In the genomic region with DNA sequence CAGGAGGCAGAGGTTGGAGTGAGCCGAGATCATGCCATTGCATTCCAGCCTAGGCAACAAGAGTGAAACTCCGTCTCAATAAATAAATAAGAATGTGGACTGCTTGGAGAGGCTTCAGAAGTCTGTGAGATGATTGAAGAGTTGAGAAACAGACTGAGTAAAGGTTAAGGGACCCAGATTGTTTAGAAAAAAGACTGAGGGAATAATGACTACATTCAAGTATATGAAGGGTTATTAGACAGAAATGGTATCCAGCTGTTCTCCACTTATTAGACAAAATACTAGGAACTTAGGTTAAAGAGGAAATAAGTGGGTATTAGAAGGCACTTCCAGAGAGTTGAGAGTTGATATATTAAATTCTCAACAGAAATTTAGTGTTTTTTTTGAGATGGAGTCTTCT, we compare ENCODE assay signal across 26 cellular contexts.
"Had no signal": no experiment of that assay in that cellular context is flagged by ENCODE, and none has a peak within 500 bp of the region (broad histone marks: within the 10 kb centered on the region; RNA-seq: fewer than 3 reads in every experiment).

No MANE protein-coding gene starts in this region.

- H3K9me3 ChIP-seq: stomach, suprapubic skin, testis, thoracic aorta, thyroid gland, tibial artery, tibial nerve, transverse colon, upper lobe of left lung, upper lobe of right lung, uterus, vagina had no signal

- ATAC-seq: stimulated activated effector memory CD8-positive, alpha-beta T cell treated with anti-CD3 and anti-CD28 coated beads, Interleukin-12 subunit alpha, Interleukin-12 subunit beta, amount 100 ng/mL, for 72 hours; stimulated activated memory B cell treated with anti-CD40 and anti-IgM and Interleukin-4, amounts not matched to agents 10 μg/mL and 1 μg/mL and 100 μg/mL, for 72 hours; stimulated activated naive B cell treated with anti-CD40 and anti-IgM and Interleukin-4, amounts not matched to agents 10 μg/mL and 1 μg/mL and 100 μg/mL, for 72 hours; stimulated activated naive CD8-positive, alpha-beta T cell treated with anti-CD3 and anti-CD28 coated beads, Interleukin-15, amount 100 ng/mL, for 72 hours; stimulated activated naive CD8-positive, alpha-beta T cell treated with anti-CD3 and anti-CD28 coated beads, Interleukin-15, Interleukin-2, amounts not matched to agents 100 U/mL and 50 U/mL, for 24 hours; upper lobe of right lung had no signal

- H3K36me3 ChIP-seq: stomach, suprapubic skin, thoracic aorta, thyroid gland, tibial artery, tibial nerve, transverse colon, upper lobe of left lung, upper lobe of right lung, uterus, vagina had no signal

- H3K4me3 ChIP-seq: stomach, suprapubic skin, testis, thoracic aorta, thyroid gland, tibial artery, tibial nerve, transverse colon, upper lobe of left lung, upper lobe of right lung, uterus, vagina had no signal

- H3K4me1 ChIP-seq: stomach, suprapubic skin, testis, thyroid gland, tibial artery, tibial nerve, transverse colon, upper lobe of left lung, upper lobe of right lung, uterus, vagina had no signal

- H3K27ac ChIP-seq: stomach, suprapubic skin, testis, thoracic aorta, thyroid gland, tibial artery, tibial nerve, transverse colon, upper lobe of left lung, upper lobe of right lung, uterus, vagina had no signal

- H3K27me3 ChIP-seq: stomach, suprapubic skin, testis, thyroid gland, tibial artery, tibial nerve, transverse colon, upper lobe of left lung, upper lobe of right lung, uterus, vagina had no signal

- DNase-seq: stimulated activated CD4-positive, alpha-beta T cell treated with anti-CD3 and anti-CD28 coated beads, Interleukin-2, amount 100 ng/mL, for 48 hours; stimulated activated CD4-positive, alpha-beta T cell treated with anti-CD3 and anti-CD28 coated beads, Interleukin-4, amount 100 ng/mL, for 1 hour; stimulated activated CD4-positive, alpha-beta T cell treated with anti-CD3 and anti-CD28 coated beads, Interleukin-4, amount 100 ng/mL, for 24 hours; stimulated activated CD4-positive, alpha-beta T cell treated with anti-CD3 and anti-CD28 coated beads, Interleukin-4, amount 100 ng/mL, for 4 hours; stimulated activated CD8-positive, alpha-beta memory T cell treated with anti-CD3 and anti-CD28 coated beads, Interleukin-4, amount 100 ng/mL, for 48 hours; stimulated activated naive B cell treated with anti-CD40 and anti-IgM and Interleukin-4, amounts not matched to agents 10 μg/mL and 1 μg/mL and 100 μg/mL, for 72 hours; stimulated activated naive CD4-positive, alpha-beta T cell; stimulated activated naive CD4-positive, alpha-beta T cell treated with Interleukin-2 at 50 U/mL for 16 hours; stimulated activated naive CD8-positive, alpha-beta T cell treated with anti-CD3 and anti-CD28 coated beads, Interleukin-15, amount 100 ng/mL, for 72 hours; stimulated activated naive CD8-positive, alpha-beta T cell treated with anti-CD3 and anti-CD28 coated beads, Interleukin-15, Interleukin-2, amounts not matched to agents 100 U/mL and 50 U/mL, for 24 hours; stomach; substantia nigra; testis; thyroid gland; tibial artery; transverse colon; trophoblast cell; upper lobe of left lung; upper lobe of right lung; uterus had no signal
